In genomic region chr16:15140444-15141365, GRCh38 we compare ENCODE assay signal across 7 cellular contexts. TPM values are rescaled to one million over a fixed set of nuclear protein-coding genes. Genes with fewer than 3 reads are reported as not detected.
DNase-seq lines count a peak whose midpoint lies in the region; ATAC-seq, FAIRE-seq and TF ChIP-seq lines count a peak whose summit lies in the region.
"Not testable (repeated sequence)": the region's sequence is repeated elsewhere in the genome, so short reads cannot be mapped to it uniquely, and the experiment has no call there.

No MANE protein-coding gene starts in this region.

- peaks cover 50% of the 10 kb centered on the region for H3K79me2 ChIP-seq in GM23338 (replicated peaks; ENCODE audit: insufficient read depth)

- intact Hi-C loops in Right ventricle myocardium superior (cut with DNase I); pancreas (cut with DNase I): not testable (repeated sequence)

- H3K27me3 Mint-ChIP-seq in GM23338 (ENCODE audit: insufficient read depth, low read depth, poor library complexity), result peaks cover 11% of the 10 kb centered on the region
- not testable (repeated sequence) for H3K27me3 Mint-ChIP-seq in activated CD8-positive, alpha-beta memory T cell treated with anti-CD3 and anti-CD28 coated beads, Interleukin-2, amount 10 ng/mL, durations not matched to agents 7 days and 5 days; stimulated activated naive CD8-positive, alpha-beta T cell treated with anti-CD3 and anti-CD28 coated beads, Interleukin-15, amount 100 ng/mL, for 72 hours

- not testable (repeated sequence) for H3K27me3 ChIP-seq in GM23338 (ENCODE audit: insufficient read depth); pancreas

- H3F3A ChIP-seq in GM23338 (replicated peaks; ENCODE audit: low read depth), result not testable (repeated sequence)

- H3K27ac Mint-ChIP-seq in GM23338; activated CD8-positive, alpha-beta memory T cell treated with anti-CD3 and anti-CD28 coated beads, Interleukin-2, amount 10 ng/mL, durations not matched to agents 7 days and 5 days; stimulated activated naive CD8-positive, alpha-beta T cell treated with anti-CD3 and anti-CD28 coated beads, Interleukin-15, amount 100 ng/mL, for 72 hours: not testable (repeated sequence)

- not testable (repeated sequence) for H3K27ac ChIP-seq in GM23338 (ENCODE audit: low read depth); pancreas

- not testable (repeated sequence) for H4K20me1 ChIP-seq in GM23338 (replicated peaks; ENCODE audit: insufficient read depth)

- H3K4me1 ChIP-seq in GM23338 (ENCODE audit: insufficient read depth); pancreas: not testable (repeated sequence)

- not testable (repeated sequence) for H3K36me3 ChIP-seq in GM23338 (ENCODE audit: insufficient read depth); pancreas

- CTCF ChIA-PET in activated CD8-positive, alpha-beta memory T cell treated with anti-CD3 and anti-CD28 coated beads, Interleukin-2, amount 10 ng/mL, durations not matched to agents 7 days and 5 days (lab: Charles Lee), result not testable (repeated sequence)

- not testable (repeated sequence) for H2AFZ ChIP-seq in GM23338

- H3K9me2 ChIP-seq in GM23338 (ENCODE audit: insufficient read depth), result not testable (repeated sequence)

- peak; percentile 24 for DNase-seq in GM23338 (ENCODE audit: low spot score)
- DNase-seq in activated CD8-positive, alpha-beta memory T cell treated with anti-CD3 and anti-CD28 coated beads, Interleukin-2, amount 10 ng/mL, durations not matched to agents 7 days and 5 days, result peak; percentile 34
- peak; percentile 54 for DNase-seq in cerebellar cortex (ENCODE audit: low spot score)
- peak; percentile 45 for DNase-seq in Right ventricle myocardium superior
- DNase-seq in midbrain (lab: John Stamatoyannopoulos, UW), result peak; percentile 38
- peak in 4 of 6 donors; percentile 11 to 71 (median 22) for DNase-seq in pancreas
- not testable (repeated sequence) for DNase-seq in stimulated activated naive CD8-positive, alpha-beta T cell treated with anti-CD3 and anti-CD28 coated beads, Interleukin-15, amount 100 ng/mL, for 72 hours

- not testable (repeated sequence) for H3K4me2 ChIP-seq in GM23338

- not testable (repeated sequence) for H3K9me3 Mint-ChIP-seq in GM23338; activated CD8-positive, alpha-beta memory T cell treated with anti-CD3 and anti-CD28 coated beads, Interleukin-2, amount 10 ng/mL, durations not matched to agents 7 days and 5 days (ENCODE audit: low read depth); stimulated activated naive CD8-positive, alpha-beta T cell treated with anti-CD3 and anti-CD28 coated beads, Interleukin-15, amount 100 ng/mL, for 72 hours

- FAIRE-seq in pancreas (lab: Jason Lieb, UNC), result not testable (repeated sequence)

- not testable (repeated sequence) for H3K9me3 ChIP-seq in pancreas

- not testable (repeated sequence) for H3K4me3 Mint-ChIP-seq in GM23338; activated CD8-positive, alpha-beta memory T cell treated with anti-CD3 and anti-CD28 coated beads, Interleukin-2, amount 10 ng/mL, durations not matched to agents 7 days and 5 days; stimulated activated naive CD8-positive, alpha-beta T cell treated with anti-CD3 and anti-CD28 coated beads, Interleukin-15, amount 100 ng/mL, for 72 hours

- TF ChIP-seq CTCF in GM23338 (conservative IDR thresholded peaks at IDR 0.05; ENCODE audit: low read depth in 2 of 2); pancreas (IDR thresholded peaks at IDR 0.05): not testable (repeated sequence)

- not testable (repeated sequence) for H3K4me3 ChIP-seq in GM23338, pancreas

- WGBS in pancreas, 2 donors, result 84 to 88% methylated on average over 16 to 30 of the region's 30 CpGs

- H3K4me1 Mint-ChIP-seq in GM23338, result peaks cover 19% of the 10 kb centered on the region
- not testable (repeated sequence) for H3K4me1 Mint-ChIP-seq in activated CD8-positive, alpha-beta memory T cell treated with anti-CD3 and anti-CD28 coated beads, Interleukin-2, amount 10 ng/mL, durations not matched to agents 7 days and 5 days
- peaks cover 12% of the 10 kb centered on the region for H3K4me1 Mint-ChIP-seq in stimulated activated naive CD8-positive, alpha-beta T cell treated with anti-CD3 and anti-CD28 coated beads, Interleukin-15, amount 100 ng/mL, for 72 hours

- ATAC-seq in GM23338 (peak; percentile 9), pancreas (peak in 2 of 4 donors; percentile 29 to 37)
- ATAC-seq in activated CD8-positive, alpha-beta memory T cell treated with anti-CD3 and anti-CD28 coated beads, Interleukin-2, amount 10 ng/mL, durations not matched to agents 7 days and 5 days; Right ventricle myocardium superior (ENCODE audit: poor library complexity): not testable (repeated sequence)
- ATAC-seq in stimulated activated naive CD8-positive, alpha-beta T cell treated with anti-CD3 and anti-CD28 coated beads, Interleukin-15, amount 100 ng/mL, for 72 hours, result peak; percentile 26

- not testable (repeated sequence) for H3K36me3 Mint-ChIP-seq in GM23338 (ENCODE audit: low read depth); activated CD8-positive, alpha-beta memory T cell treated with anti-CD3 and anti-CD28 coated beads, Interleukin-2, amount 10 ng/mL, durations not matched to agents 7 days and 5 days

RNA-seq across cellular contexts. Expression of gene RRN3, which starts 46.6 kb away (rescaled TPM):
- 38.6 and 41.5 TPM in 2 replicates for total RNA-seq in GM23338 (2014; rRNA removed; shearing (Covaris generic))
- polyA plus RNA-seq in GM23338 (2016; fragmentation: Nextera tagmentation; extraction: Ambion mirVana), result 13.8 and 15.4 TPM in 2 replicates
- 10 to 100 TPM; 25.5 to 39.4 TPM for total RNA-seq in activated CD8-positive, alpha-beta memory T cell treated with anti-CD3 and anti-CD28 coated beads, Interleukin-2, amount 10 ng/mL, durations not matched to agents 7 days and 5 days
- 24.2 TPM for total RNA-seq in Right ventricle myocardium superior
- 10 to 100 TPM in 4 of 6 donors, 1 to 10 TPM in 2; 7.1 to 12.1 (median 10.6) TPM for total RNA-seq in pancreas
- polyA plus RNA-seq in pancreas, result 10 to 100 TPM in 1 of 2 donors, 1 to 10 TPM in 1; 6.2 to 12.7 TPM
